ENCODE assay signal across 8 cellular contexts in genomic region chr5:138492552-138493045, GRCh38. TPM values are rescaled to one million over a fixed set of nuclear protein-coding genes. Genes with fewer than 3 reads are reported as not detected.
DNase-seq lines count a peak whose midpoint lies in the region; ATAC-seq, FAIRE-seq and TF ChIP-seq lines count a peak whose summit lies in the region.

No MANE protein-coding gene starts in this region.

- H3K4me3 Mint-ChIP-seq in activated CD4-positive, alpha-beta memory T cell treated with anti-CD3 and anti-CD28 coated beads for 36 hours: peak overlapping the region; percentile 85

- no peak overlapping the region for H2AFZ ChIP-seq in HCT116 (ENCODE audit: low read depth, low read length, poor library complexity, severe bottlenecking)

- no peak for TF ChIP-seq POLR2A in HCT116 (IDR thresholded peaks at IDR 0.05; ENCODE audit: borderline replicate concordance, extremely low read depth, insufficient read depth, insufficient read length)

- TF ChIP-seq RAD21 in HCT116 (IDR thresholded peaks at IDR 0.05; ENCODE audit: low read depth): no peak

- H3K27ac ChIP-seq in HCT116 (ENCODE audit: low read depth, low read length) (peak overlapping the region; percentile 58; the same call in 1 of the 2 replicates), small intestine (ENCODE audit: low read depth in 1 of 2, low read length in 1 of 2) (peak overlapping the region in 1 of 2 donors; percentile 5)

- no peaks in the 10 kb centered on the region for H3K9me2 ChIP-seq in HCT116 (ENCODE audit: insufficient read depth)

- H3K4me3 ChIP-seq in HCT116 (replicated peaks in 1 of 2; ENCODE audit: low read depth in 1 of 2, low read length in 2 of 2) (peak overlapping the region; percentile 54 to 56), iPS-11a (ENCODE audit: low read depth, low read length) (peak overlapping the region; percentile 33), small intestine (ENCODE audit: low read depth in 1 of 2, low read length in 2 of 2) (peak overlapping the region; percentile 46 to 54)

- H3K79me2 ChIP-seq in HCT116 (ENCODE audit: insufficient read depth, low read length): no peaks in the 10 kb centered on the region

- H3K27me3 ChIP-seq in HCT116 (ENCODE audit: insufficient read depth, low read length) (no peaks in the 10 kb centered on the region), small intestine (ENCODE audit: control insufficient read depth in 2 of 2, insufficient read depth in 2 of 2, low read length in 2 of 2) (peaks cover 0 to 9% of the 10 kb centered on the region in 2 donors)

- intact Hi-C loops in HCT116 (cut with micrococcal nuclease): no loop called here
- intact Hi-C loops in activated CD4-positive, alpha-beta memory T cell treated with anti-CD3 and anti-CD28 coated beads for 36 hours (cut with micrococcal nuclease): loop anchor here (1.0 kb wide), 1 partner anchor 27 kb away; the partner anchor contains the start of gene EGR1

- ATAC-seq in HCT116: no peak
- no peak for ATAC-seq in GM21526 (IDR thresholded peaks at IDR 0.05; ENCODE audit: low FRiP score, unreplicated experiment)

- RAD21 ChIA-PET in HCT116 (lab: Charles Lee; ENCODE audit: low non-redundant PET in 1 of 2, low total read pairs in 2 of 2, uncharacterized antibody in 2 of 2, unreplicated experiment in 2 of 2): interaction anchor here in 1 of 2 experiments (0.6 kb wide), 2 partner anchors 17 to 313 kb away, joined by 3 to 4 read pairs; no protein-coding TSS in a partner anchor

- no peaks in the 10 kb centered on the region for H3K9me3 Mint-ChIP-seq in activated CD4-positive, alpha-beta memory T cell treated with anti-CD3 and anti-CD28 coated beads for 36 hours

- TF ChIP-seq CTCF in HCT116 (IDR thresholded peaks at IDR 0.05 in 2 of 3, conservative IDR thresholded peaks at IDR 0.05 in 1 of 3; ENCODE audit: borderline replicate concordance in 1 of 3, insufficient read depth in 1 of 3, low read depth in 2 of 3, low read length in 2 of 3): no peak
- TF ChIP-seq CTCF in GM13977 (IDR thresholded peaks at IDR 0.05; ENCODE audit: extremely low read depth, insufficient read depth, missing control alignments): no peak

- H3K27ac Mint-ChIP-seq in activated CD4-positive, alpha-beta memory T cell treated with anti-CD3 and anti-CD28 coated beads for 36 hours: no peak overlapping the region

- peak overlapping the region; percentile 64 for H3K9ac ChIP-seq in HCT116 (ENCODE audit: low read length)

- FAIRE-seq in small intestine (lab: Jason Lieb, UNC): no peak

- peak overlapping the region; percentile 77 for H3K4me2 ChIP-seq in HCT116 (ENCODE audit: low read length)

- no peak for DNase-seq in HCT116 (ENCODE audit: low read depth, low spot score)
- DNase-seq in activated CD4-positive, alpha-beta memory T cell treated with anti-CD3 and anti-CD28 coated beads for 36 hours: no peak
- no peak for DNase-seq in small intestine
- no peak for DNase-seq in HCEC 1CT
- no peak for DNase-seq in GM13977 (ENCODE audit: low spot score)
- DNase-seq in ureter (ENCODE audit: low spot score): no peak

- H3K36me3 ChIP-seq in HCT116 (ENCODE audit: control insufficient read depth in 1 of 2, insufficient read depth in 2 of 2, low read length in 2 of 2) (no peaks in the 10 kb centered on the region), small intestine (ENCODE audit: control insufficient read depth in 2 of 2, insufficient read depth in 2 of 2, low read length in 2 of 2) (no peaks in the 10 kb centered on the region)

- in situ Hi-C loops in GM13977 (cut with MboI; ENCODE audit: low pct_unique_long_range_greater_than_20kb, low sequenced_read_pairs, unreplicated experiment): no loop called here

- H3K4me1 Mint-ChIP-seq in activated CD4-positive, alpha-beta memory T cell treated with anti-CD3 and anti-CD28 coated beads for 36 hours (ENCODE audit: low read depth): peaks cover 13% of the 10 kb centered on the region

- no peaks in the 10 kb centered on the region for H4K20me1 ChIP-seq in HCT116 (ENCODE audit: insufficient read depth)

- CTCF ChIA-PET in HCT116 (lab: Charles Lee): no interaction called here
- CTCF ChIA-PET in activated CD4-positive, alpha-beta memory T cell treated with anti-CD3 and anti-CD28 coated beads for 36 hours (lab: Charles Lee): interaction anchor here (1.0 to 3.0 kb wide), 3 partner anchors 27 to 308 kb away, joined by 3 to 11 read pairs (median 4); partner anchors contain the start of gene EGR1

- no TSS peak for BruUV-seq in HCT116 (replicated peaks; lab: Mats Ljungman, UMichigan)

- H3K36me3 Mint-ChIP-seq in activated CD4-positive, alpha-beta memory T cell treated with anti-CD3 and anti-CD28 coated beads for 36 hours: no peaks in the 10 kb centered on the region

- POLR2A ChIA-PET in HCT116 (lab: Charles Lee): interaction anchor here (0.7 to 1.1 kb wide), 2 partner anchors 20 to 27 kb away, joined by 5 to 7 read pairs; partner anchors contain the start of gene EGR1
- POLR2A ChIA-PET in activated CD4-positive, alpha-beta memory T cell treated with anti-CD3 and anti-CD28 coated beads for 36 hours (lab: Charles Lee): interaction anchor here (2.1 kb wide), 1 partner anchor 27 kb away, joined by 16 read pairs; the partner anchor contains the start of gene EGR1

- peaks cover 19% of the 10 kb centered on the region for H3K27me3 Mint-ChIP-seq in activated CD4-positive, alpha-beta memory T cell treated with anti-CD3 and anti-CD28 coated beads for 36 hours

- WGBS in small intestine, 3 donors: 37 to 45% (median 37%) methylated on average over 10 of the region's 10 CpGs

- H3K9me3 ChIP-seq in HCT116 (ENCODE audit: control insufficient read depth in 1 of 2, insufficient read depth in 1 of 2, low read depth in 1 of 2, low read length in 2 of 2): no peaks in the 10 kb centered on the region
- H3K9me3 ChIP-seq in small intestine (ENCODE audit: control insufficient read depth, low read depth): no peaks in the 10 kb centered on the region

- H3K4me1 ChIP-seq in HCT116 (ENCODE audit: control insufficient read depth in 1 of 2, insufficient read depth in 2 of 2, low read length in 2 of 2) (peaks cover 20 to 45% of the 10 kb centered on the region in 2 experiments), small intestine (ENCODE audit: control insufficient read depth in 2 of 2, insufficient read depth in 1 of 2, low read depth in 1 of 2, low read length in 1 of 2) (peaks cover 0 to 4% of the 10 kb centered on the region in 2 donors)

TF ChIP-seq in HCT116, 20 proteins besides CTCF, POLR2A, EP300 and RAD21:
- no peak for TF ChIP-seq JUND (IDR thresholded peaks at IDR 0.05)
- TF ChIP-seq YY1 (IDR thresholded peaks at IDR 0.05; ENCODE audit: extremely low read depth, insufficient replicate concordance, low read depth, low read length): no peak
- no peak for TF ChIP-seq EGR1 (IDR thresholded peaks at IDR 0.05; ENCODE audit: low read depth)
- TF ChIP-seq SRF (IDR thresholded peaks at IDR 0.05; ENCODE audit: low read depth): no peak
- TF ChIP-seq EZH2phosphoT487 (IDR thresholded peaks at IDR 0.05; ENCODE audit: borderline replicate concordance): no peak
- no peak for TF ChIP-seq POLR2AphosphoS5 (IDR thresholded peaks at IDR 0.05; ENCODE audit: low read depth, low read length)
- no peak for TF ChIP-seq REST (IDR thresholded peaks at IDR 0.05; ENCODE audit: low read depth)

RNA-seq across cellular contexts. Expression of gene EGR1, which starts 27.3 kb away (rescaled TPM):
- total RNA-seq in HCT116 (2021; ENCODE audit: unreplicated experiment) (173 TPM), ureter (41.6 TPM)
- polyA plus RNA-seq in HCT116 (2012): 403 and 469 TPM in 2 replicates
- total RNA-seq in activated CD4-positive, alpha-beta memory T cell treated with anti-CD3 and anti-CD28 coated beads for 36 hours: 10 to 100 TPM; 64.2 to 69.4 TPM
- polyA plus RNA-seq in small intestine: 100 to 1,000 TPM in 1 of 3 donors, 1 to 10 TPM in 2; 3.4 to 137 (median 4.1) TPM

RNA-seq across cellular contexts. Expression of gene ETF1, which starts 50.4 kb away (rescaled TPM):
- 178 TPM for total RNA-seq in HCT116 (2021; ENCODE audit: unreplicated experiment)
- 64.7 and 84.1 TPM in 2 replicates for polyA plus RNA-seq in HCT116 (2012)
- total RNA-seq in activated CD4-positive, alpha-beta memory T cell treated with anti-CD3 and anti-CD28 coated beads for 36 hours: 100 to 1,000 TPM; 131 to 132 TPM
- 10 to 100 TPM; 40.7 to 56.2 (median 50.0) TPM for polyA plus RNA-seq in small intestine
- total RNA-seq in ureter: 112 TPM

RNA-seq across cellular contexts. Expression of gene REEP2, which starts 53.7 kb away (rescaled TPM):
- total RNA-seq in HCT116 (2021; ENCODE audit: unreplicated experiment): 4.9 TPM
- 4.7 and 5.0 TPM in 2 replicates for polyA plus RNA-seq in HCT116 (2012)
- total RNA-seq in activated CD4-positive, alpha-beta memory T cell treated with anti-CD3 and anti-CD28 coated beads for 36 hours: 10 to 100 TPM in 1 of 2 experiments, 1 to 10 TPM in 1; 6.1 to 10.9 TPM
- polyA plus RNA-seq in small intestine: 1 to 10 TPM; 2.2 to 6.0 (median 2.7) TPM
- total RNA-seq in ureter: 7.0 TPM
